In the genomic region with DNA sequence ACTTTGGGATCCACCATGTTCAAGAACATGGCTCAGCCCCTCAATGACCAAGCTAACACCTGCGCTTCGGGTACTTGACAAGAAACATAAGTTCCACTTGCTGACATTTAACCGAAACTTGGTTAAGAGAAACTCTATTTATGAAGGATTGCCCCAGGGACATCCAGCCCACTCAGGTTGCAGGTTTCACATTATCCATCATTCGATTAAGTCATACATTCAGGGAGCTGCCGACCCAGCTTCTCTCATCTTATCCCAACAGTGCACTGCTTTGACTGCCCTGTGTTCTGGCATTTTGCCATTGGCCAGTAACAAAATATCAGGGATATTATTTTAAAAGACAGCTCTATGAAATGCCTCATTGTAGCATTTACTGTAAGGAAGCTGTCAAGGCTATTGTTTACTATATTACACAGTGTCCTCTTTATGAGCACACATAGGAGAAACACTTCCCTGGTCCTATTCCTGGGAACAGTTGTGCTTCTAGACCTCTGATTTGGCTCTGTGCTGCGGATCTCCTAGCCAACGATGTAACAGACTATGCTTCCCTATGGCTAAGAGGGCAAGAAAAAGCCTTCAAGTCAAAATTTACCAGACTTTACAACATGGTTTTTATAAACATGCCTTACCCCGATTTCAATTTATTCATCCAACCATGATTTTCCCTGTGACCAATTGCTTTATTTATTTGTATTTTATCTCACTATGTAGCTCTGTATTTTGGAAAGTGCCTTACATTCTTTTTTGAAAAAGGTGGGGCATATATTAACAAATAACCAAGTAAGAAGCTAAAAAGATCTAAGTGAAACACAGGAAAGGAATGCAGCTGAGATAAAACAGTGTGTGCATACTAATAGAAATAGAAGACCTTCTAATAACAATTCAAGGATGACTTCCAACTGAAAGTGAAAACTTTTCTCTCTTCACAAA, we compare ENCODE assay signal across 1 cellular context.
TF ChIP-seq lines count a peak whose summit lies in the region.

No MANE protein-coding gene starts in this region.

TF ChIP-seq in IMR-90, 13 proteins besides CTCF, POLR2A, EP300 and RAD21 (continued from another document):
- no peak for TF ChIP-seq SMC3 (IDR thresholded peaks at IDR 0.05; ENCODE audit: low read depth, low read length)
